1 cellular context compared by ENCODE assay signal in the genomic region with DNA sequence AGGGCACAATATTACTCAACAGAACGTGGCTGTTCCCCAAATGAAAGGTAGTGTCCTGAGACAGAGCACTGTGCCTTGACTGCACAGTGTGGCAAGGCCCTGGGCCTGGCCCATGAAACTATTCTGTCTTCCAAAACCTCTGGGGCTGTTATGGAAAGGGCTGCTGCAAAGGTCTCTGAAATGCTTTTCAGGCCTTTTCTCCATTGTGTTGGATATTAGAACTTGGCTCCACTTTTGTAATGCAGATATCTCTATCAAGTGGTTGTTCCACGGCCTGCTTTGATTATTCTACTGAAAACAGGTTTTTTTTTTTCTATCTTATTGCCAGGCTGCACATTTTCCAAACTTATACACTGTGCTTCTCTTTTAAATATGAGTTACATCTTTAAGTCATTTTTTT.
TF ChIP-seq lines count a peak whose summit lies in the region.

No MANE protein-coding gene starts in this region.

TF ChIP-seq in H1, 55 proteins besides CTCF, POLR2A, EP300 and RAD21 (continued from another document):
- TF ChIP-seq, protein P1, sequence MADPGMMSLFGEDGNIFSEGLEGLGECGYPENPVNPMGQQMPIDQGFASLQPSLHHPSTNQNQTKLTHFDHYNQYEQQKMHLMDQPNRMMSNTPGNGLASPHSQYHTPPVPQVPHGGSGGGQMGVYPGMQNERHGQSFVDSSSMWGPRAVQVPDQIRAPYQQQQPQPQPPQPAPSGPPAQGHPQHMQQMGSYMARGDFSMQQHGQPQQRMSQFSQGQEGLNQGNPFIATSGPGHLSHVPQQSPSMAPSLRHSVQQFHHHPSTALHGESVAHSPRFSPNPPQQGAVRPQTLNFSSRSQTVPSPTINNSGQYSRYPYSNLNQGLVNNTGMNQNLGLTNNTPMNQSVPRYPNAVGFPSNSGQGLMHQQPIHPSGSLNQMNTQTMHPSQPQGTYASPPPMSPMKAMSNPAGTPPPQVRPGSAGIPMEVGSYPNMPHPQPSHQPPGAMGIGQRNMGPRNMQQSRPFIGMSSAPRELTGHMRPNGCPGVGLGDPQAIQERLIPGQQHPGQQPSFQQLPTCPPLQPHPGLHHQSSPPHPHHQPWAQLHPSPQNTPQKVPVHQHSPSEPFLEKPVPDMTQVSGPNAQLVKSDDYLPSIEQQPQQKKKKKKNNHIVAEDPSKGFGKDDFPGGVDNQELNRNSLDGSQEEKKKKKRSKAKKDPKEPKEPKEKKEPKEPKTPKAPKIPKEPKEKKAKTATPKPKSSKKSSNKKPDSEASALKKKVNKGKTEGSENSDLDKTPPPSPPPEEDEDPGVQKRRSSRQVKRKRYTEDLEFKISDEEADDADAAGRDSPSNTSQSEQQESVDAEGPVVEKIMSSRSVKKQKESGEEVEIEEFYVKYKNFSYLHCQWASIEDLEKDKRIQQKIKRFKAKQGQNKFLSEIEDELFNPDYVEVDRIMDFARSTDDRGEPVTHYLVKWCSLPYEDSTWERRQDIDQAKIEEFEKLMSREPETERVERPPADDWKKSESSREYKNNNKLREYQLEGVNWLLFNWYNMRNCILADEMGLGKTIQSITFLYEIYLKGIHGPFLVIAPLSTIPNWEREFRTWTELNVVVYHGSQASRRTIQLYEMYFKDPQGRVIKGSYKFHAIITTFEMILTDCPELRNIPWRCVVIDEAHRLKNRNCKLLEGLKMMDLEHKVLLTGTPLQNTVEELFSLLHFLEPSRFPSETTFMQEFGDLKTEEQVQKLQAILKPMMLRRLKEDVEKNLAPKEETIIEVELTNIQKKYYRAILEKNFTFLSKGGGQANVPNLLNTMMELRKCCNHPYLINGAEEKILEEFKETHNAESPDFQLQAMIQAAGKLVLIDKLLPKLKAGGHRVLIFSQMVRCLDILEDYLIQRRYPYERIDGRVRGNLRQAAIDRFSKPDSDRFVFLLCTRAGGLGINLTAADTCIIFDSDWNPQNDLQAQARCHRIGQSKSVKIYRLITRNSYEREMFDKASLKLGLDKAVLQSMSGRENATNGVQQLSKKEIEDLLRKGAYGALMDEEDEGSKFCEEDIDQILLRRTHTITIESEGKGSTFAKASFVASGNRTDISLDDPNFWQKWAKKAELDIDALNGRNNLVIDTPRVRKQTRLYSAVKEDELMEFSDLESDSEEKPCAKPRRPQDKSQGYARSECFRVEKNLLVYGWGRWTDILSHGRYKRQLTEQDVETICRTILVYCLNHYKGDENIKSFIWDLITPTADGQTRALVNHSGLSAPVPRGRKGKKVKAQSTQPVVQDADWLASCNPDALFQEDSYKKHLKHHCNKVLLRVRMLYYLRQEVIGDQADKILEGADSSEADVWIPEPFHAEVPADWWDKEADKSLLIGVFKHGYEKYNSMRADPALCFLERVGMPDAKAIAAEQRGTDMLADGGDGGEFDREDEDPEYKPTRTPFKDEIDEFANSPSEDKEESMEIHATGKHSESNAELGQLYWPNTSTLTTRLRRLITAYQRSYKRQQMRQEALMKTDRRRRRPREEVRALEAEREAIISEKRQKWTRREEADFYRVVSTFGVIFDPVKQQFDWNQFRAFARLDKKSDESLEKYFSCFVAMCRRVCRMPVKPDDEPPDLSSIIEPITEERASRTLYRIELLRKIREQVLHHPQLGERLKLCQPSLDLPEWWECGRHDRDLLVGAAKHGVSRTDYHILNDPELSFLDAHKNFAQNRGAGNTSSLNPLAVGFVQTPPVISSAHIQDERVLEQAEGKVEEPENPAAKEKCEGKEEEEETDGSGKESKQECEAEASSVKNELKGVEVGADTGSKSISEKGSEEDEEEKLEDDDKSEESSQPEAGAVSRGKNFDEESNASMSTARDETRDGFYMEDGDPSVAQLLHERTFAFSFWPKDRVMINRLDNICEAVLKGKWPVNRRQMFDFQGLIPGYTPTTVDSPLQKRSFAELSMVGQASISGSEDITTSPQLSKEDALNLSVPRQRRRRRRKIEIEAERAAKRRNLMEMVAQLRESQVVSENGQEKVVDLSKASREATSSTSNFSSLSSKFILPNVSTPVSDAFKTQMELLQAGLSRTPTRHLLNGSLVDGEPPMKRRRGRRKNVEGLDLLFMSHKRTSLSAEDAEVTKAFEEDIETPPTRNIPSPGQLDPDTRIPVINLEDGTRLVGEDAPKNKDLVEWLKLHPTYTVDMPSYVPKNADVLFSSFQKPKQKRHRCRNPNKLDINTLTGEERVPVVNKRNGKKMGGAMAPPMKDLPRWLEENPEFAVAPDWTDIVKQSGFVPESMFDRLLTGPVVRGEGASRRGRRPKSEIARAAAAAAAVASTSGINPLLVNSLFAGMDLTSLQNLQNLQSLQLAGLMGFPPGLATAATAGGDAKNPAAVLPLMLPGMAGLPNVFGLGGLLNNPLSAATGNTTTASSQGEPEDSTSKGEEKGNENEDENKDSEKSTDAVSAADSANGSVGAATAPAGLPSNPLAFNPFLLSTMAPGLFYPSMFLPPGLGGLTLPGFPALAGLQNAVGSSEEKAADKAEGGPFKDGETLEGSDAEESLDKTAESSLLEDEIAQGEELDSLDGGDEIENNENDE (IDR thresholded peaks at IDR 0.05; ENCODE audit: insufficient replicate concordance, low read length) = peak; percentile 36
- TF ChIP-seq, protein P2, sequence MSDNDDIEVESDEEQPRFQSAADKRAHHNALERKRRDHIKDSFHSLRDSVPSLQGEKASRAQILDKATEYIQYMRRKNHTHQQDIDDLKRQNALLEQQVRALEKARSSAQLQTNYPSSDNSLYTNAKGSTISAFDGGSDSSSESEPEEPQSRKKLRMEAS (IDR thresholded peaks at IDR 0.05) = no peak
- TF ChIP-seq POLR2AphosphoS5 (IDR thresholded peaks at IDR 0.05; ENCODE audit: low read depth, low read length) = no peak
- peak; percentile 72 for TF ChIP-seq NANOG (IDR thresholded peaks at IDR 0.05; ENCODE audit: insufficient read depth, low read depth, low read length, poor library complexity, severe bottlenecking)
- TF ChIP-seq POU5F1 (IDR thresholded peaks at IDR 0.05; ENCODE audit: low read depth, low read length) = peak; percentile 79; the same call in 1 of the 2 replicates
- TF ChIP-seq SIN3A (conservative IDR thresholded peaks at IDR 0.05 in 1 of 2, IDR thresholded peaks at IDR 0.05 in 1 of 2; ENCODE audit: low read depth in 1 of 2, low read length in 2 of 2) = no peak
